Comparison of ENCODE assay signal across 22 cellular contexts in the genomic region with DNA sequence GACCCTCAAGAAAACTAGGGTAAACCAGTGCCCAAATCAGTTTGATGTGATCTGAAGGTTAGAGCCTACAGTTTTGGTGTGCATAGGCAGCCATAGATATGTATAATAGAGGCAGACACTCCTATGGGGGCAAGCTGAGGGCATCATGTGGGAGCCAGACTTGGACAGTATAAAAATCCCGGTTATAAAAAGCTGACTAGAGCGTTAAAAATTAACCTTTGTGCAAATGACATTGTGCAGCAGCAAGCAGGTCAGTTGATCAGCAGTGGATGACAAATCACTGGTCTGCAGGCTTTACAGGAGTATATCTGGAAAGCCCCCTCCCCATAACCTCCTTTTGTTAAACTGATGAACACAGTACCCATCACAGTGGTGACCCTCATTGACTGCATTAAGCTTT.
"Had no signal": no experiment of that assay in that cellular context is flagged by ENCODE, and none has a peak within 500 bp of the region (broad histone marks: within the 10 kb centered on the region; RNA-seq: fewer than 3 reads in every experiment).

No MANE protein-coding gene starts in this region.

- H3K4me1 Mint-ChIP-seq: T-helper 17 cell, WTC11 had no signal

- DNase-seq: activated CD4-positive, alpha-beta T cell treated with anti-CD3 and anti-CD28 coated beads for 48 hours; activated CD4-positive, alpha-beta T cell treated with anti-CD3 and anti-CD28 coated beads, Interleukin-2, amount 50 U/mL, for 4 hours; activated CD4-positive, CD25-positive, alpha-beta regulatory T cell treated with anti-CD3 and anti-CD28 coated beads, Interleukin-2, amount 50 U/mL, for 72 hours; activated CD8-positive, alpha-beta T cell treated with anti-CD3 and anti-CD28 coated beads, Interleukin-2, amount 10 ng/mL, durations not matched to agents 7 days and 5 days; activated effector memory CD4-positive, alpha-beta T cell treated with anti-CD3 and anti-CD28 coated beads, Interleukin-2, amount 50 U/mL, for 16 hours; activated naive CD4-positive, alpha-beta T cell treated with anti-CD3 and anti-CD28 coated beads for 36 hours; activated T-cell treated with anti-CD3 and anti-CD28 coated beads, Interleukin-2, amount 50 U/mL, for 24 hours; amygdala; brain microvascular endothelial cell; MM.1S; NCI-H1105 treated with DMSO at 0.1 percent for 48 hours; NCI-H1436 treated with DMSO at 0.1 percent for 48 hours; NCI-H187; NCI-H2081; NCI-H524; Peyer's patch; SHP77; T-helper 17 cell; T-helper 9 cell had no signal

- H3K27me3 ChIP-seq: brain microvascular endothelial cell, cardiac muscle cell, Peyer's patch had no signal

- H3K27ac Mint-ChIP-seq: activated CD8-positive, alpha-beta T cell treated with anti-CD3 and anti-CD28 coated beads, Interleukin-2, amount 10 ng/mL, durations not matched to agents 7 days and 5 days; activated naive CD4-positive, alpha-beta T cell treated with anti-CD3 and anti-CD28 coated beads for 36 hours; activated naive CD8-positive, alpha-beta T cell; activated T-cell treated with anti-CD3 and anti-CD28 coated beads, Interleukin-2, amount 50 U/mL, for 24 hours; T-helper 17 cell; WTC11 had no signal

- H3K27ac ChIP-seq: brain microvascular endothelial cell, cardiac muscle cell, Peyer's patch had no signal

- H3K9me3 Mint-ChIP-seq: WTC11 had no signal

- H3K36me3 ChIP-seq: brain microvascular endothelial cell, cardiac muscle cell, Peyer's patch had no signal

- H3K4me3 Mint-ChIP-seq: activated CD8-positive, alpha-beta T cell treated with anti-CD3 and anti-CD28 coated beads, Interleukin-2, amount 10 ng/mL, durations not matched to agents 7 days and 5 days; activated naive CD4-positive, alpha-beta T cell treated with anti-CD3 and anti-CD28 coated beads for 36 hours; activated naive CD8-positive, alpha-beta T cell; activated T-cell treated with anti-CD3 and anti-CD28 coated beads, Interleukin-2, amount 50 U/mL, for 24 hours; T-helper 17 cell; WTC11 had no signal

- H3K27me3 Mint-ChIP-seq: activated naive CD8-positive, alpha-beta T cell; activated T-cell treated with anti-CD3 and anti-CD28 coated beads, Interleukin-2, amount 50 U/mL, for 24 hours; T-helper 17 cell had no signal

- H3K9me3 ChIP-seq: Peyer's patch had no signal

- H3K4me3 ChIP-seq: cardiac muscle cell, Peyer's patch had no signal

- H3K4me1 ChIP-seq: Peyer's patch had no signal

- H3K36me3 Mint-ChIP-seq: activated naive CD8-positive, alpha-beta T cell; WTC11 had no signal

- ATAC-seq: activated CD8-positive, alpha-beta T cell treated with anti-CD3 and anti-CD28 coated beads, Interleukin-2, amount 10 ng/mL, durations not matched to agents 7 days and 5 days; T-helper 17 cell; WTC11 had no signal
